Comparison of ENCODE assay signal across 1 cellular context in genomic region chr4:126916626-126917140, GRCh38.
TF ChIP-seq lines count a peak whose summit lies in the region.

No MANE protein-coding gene starts in this region.

TF ChIP-seq in K562, 482 proteins besides CTCF, POLR2A, EP300 and RAD21 (continued from another document and continues in another):
- TF ChIP-seq ZNF780A (CRISPR knock-in tag; IDR thresholded peaks at IDR 0.05) (no peak), PHB (CRISPR knock-in tag; IDR thresholded peaks at IDR 0.05) (no peak), ZNF217 (CRISPR knock-in tag; IDR thresholded peaks at IDR 0.05) (no peak), JUNB (CRISPR knock-in tag; conservative IDR thresholded peaks at IDR 0.05) (no peak), SRSF9 (IDR thresholded peaks at IDR 0.05; ENCODE audit: borderline replicate concordance, low read depth, low read length) (no peak), ZNF766 (CRISPR knock-in tag; conservative IDR thresholded peaks at IDR 0.05) (no peak), ZNF592 (IDR thresholded peaks at IDR 0.05) (peak; percentile 42; the same call in 1 of the 2 replicates), NCOA1 (IDR thresholded peaks at IDR 0.05; ENCODE audit: low read depth) (0 out of 2 replicates have a peak, but pooled peaks have one; percentile 9), GTF2B (IDR thresholded peaks at IDR 0.05; ENCODE audit: extremely low read depth, insufficient read length) (no peak), TEAD1 (CRISPR knock-in tag; IDR thresholded peaks at IDR 0.05) (no peak), ZBTB43 (CRISPR knock-in tag; IDR thresholded peaks at IDR 0.05) (no peak), SMAD4 (CRISPR knock-in tag; conservative IDR thresholded peaks at IDR 0.05) (0 out of 2 replicates have a peak, but pooled peaks have one; percentile 40), CREB5 (CRISPR knock-in tag; IDR thresholded peaks at IDR 0.05) (no peak), ATF7 (IDR thresholded peaks at IDR 0.05) (peak; percentile 60; the same call in 1 of the 2 replicates), NBN (IDR thresholded peaks at IDR 0.05; ENCODE audit: low read depth) (0 out of 2 replicates have a peak, but pooled peaks have one; percentile 23), PYGO2 (tag; IDR thresholded peaks at IDR 0.05) (no peak), HOXB6 (CRISPR knock-in tag; IDR thresholded peaks at IDR 0.05; ENCODE audit: borderline replicate concordance) (no peak), ZNF707 (CRISPR knock-in tag; conservative IDR thresholded peaks at IDR 0.05) (no peak), ZNF512 (tag; IDR thresholded peaks at IDR 0.05) (no peak), HDAC6 (IDR thresholded peaks at IDR 0.05; ENCODE audit: low read depth, low read length) (no peak), NR2C2 (CRISPR knock-in tag; IDR thresholded peaks at IDR 0.05) (no peak), NR2C2 (tag; IDR thresholded peaks at IDR 0.05) (no peak), ZBTB17 (CRISPR knock-in tag; IDR thresholded peaks at IDR 0.05) (no peak), TSHZ1 (CRISPR knock-in tag; IDR thresholded peaks at IDR 0.05) (no peak), SLC30A9 (CRISPR knock-in tag; IDR thresholded peaks at IDR 0.05) (no peak), SMARCA5 (IDR thresholded peaks at IDR 0.05) (peak; percentile 28; the same call in 1 of the 2 replicates), MYBL2 (IDR thresholded peaks at IDR 0.05; ENCODE audit: low read depth) (no peak; the same call in 1 of the 2 replicates), MYBL2 (CRISPR knock-in tag; IDR thresholded peaks at IDR 0.05; ENCODE audit: borderline replicate concordance) (no peak), MIER1 (IDR thresholded peaks at IDR 0.05; ENCODE audit: low read depth) (no peak), RCOR1 (IDR thresholded peaks at IDR 0.05; ENCODE audit: borderline replicate concordance in 1 of 2, low read depth in 2 of 2, low read length in 2 of 2) (peak in 1 of 2 experiments; percentile 57; a peak in 1 of 4 replicates), MEF2D (tag; conservative IDR thresholded peaks at IDR 0.05; ENCODE audit: low read depth) (no peak), NR3C1 (CRISPR knock-in tag; IDR thresholded peaks at IDR 0.05) (no peak), ZSCAN29 (IDR thresholded peaks at IDR 0.05) (no peak), HDAC3 (IDR thresholded peaks at IDR 0.05; ENCODE audit: borderline replicate concordance, partially characterized antibody) (no peak), MAFK (IDR thresholded peaks at IDR 0.05; ENCODE audit: low read length) (no peak), ZNF324 (CRISPR knock-in tag; IDR thresholded peaks at IDR 0.05) (no peak), BACH1 (tag; IDR thresholded peaks at IDR 0.05) (no peak), ZBTB33 (CRISPR knock-in tag; IDR thresholded peaks at IDR 0.05) (no peak), EGR1 (conservative IDR thresholded peaks at IDR 0.05) (no peak), THRA (IDR thresholded peaks at IDR 0.05) (no peak), CREM (IDR thresholded peaks at IDR 0.05; ENCODE audit: low read depth) (peak; percentile 47), UBTF (IDR thresholded peaks at IDR 0.05; ENCODE audit: borderline replicate concordance in 1 of 2, low read depth in 2 of 2, low read length in 2 of 2) (peak; percentile 26 to 67; a peak in 2 of 4 replicates), ID3 (CRISPR knock-in tag; IDR thresholded peaks at IDR 0.05) (no peak), ID3 (tag; IDR thresholded peaks at IDR 0.05) (no peak), BRF2 (IDR thresholded peaks at IDR 0.05; ENCODE audit: borderline replicate concordance, insufficient read depth, insufficient read length) (no peak)
